ENCODE assay signal across 22 cellular contexts in the genomic region with DNA sequence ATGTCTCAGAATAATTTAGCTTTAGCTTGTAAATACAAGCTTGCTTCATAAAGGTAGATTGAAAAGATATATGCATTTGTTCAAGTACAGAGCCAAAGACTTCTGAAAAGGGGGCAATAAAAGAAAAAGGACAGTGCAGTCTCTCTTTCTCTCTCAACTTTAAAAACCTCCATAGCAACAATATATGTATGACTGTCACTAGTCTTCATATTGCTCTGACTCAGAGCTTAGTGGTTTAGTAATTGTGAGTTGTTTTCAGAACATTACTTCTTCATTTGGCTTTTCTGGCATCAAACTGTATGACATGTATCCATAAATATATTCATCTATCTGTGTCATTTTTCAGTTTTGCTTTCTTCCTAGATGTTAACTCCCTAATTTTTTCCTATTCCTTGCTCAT.
A peak's percentile ranks its signal among the peaks of the same experiment; 100 is the strongest.
DNase-seq lines count a peak whose midpoint lies in the region; ATAC-seq and TF ChIP-seq lines count a peak whose summit lies in the region.
"Had no signal": no experiment of that assay in that cellular context is flagged by ENCODE, and none has a peak within 500 bp of the region (broad histone marks: within the 10 kb centered on the region; RNA-seq: fewer than 3 reads in every experiment).

No MANE protein-coding gene starts in this region.

- peaks cover 4% of the 10 kb centered on the region for H3K4me1 Mint-ChIP-seq in activated CD4-positive, alpha-beta T cell treated with anti-CD3 and anti-CD28 coated beads for 36 hours
- H3K4me1 Mint-ChIP-seq in activated CD4-positive, alpha-beta T cell treated with anti-CD3 and anti-CD28 coated beads, Interleukin-2, amount 10 ng/mL, durations not matched to agents 24 days and 14 days = no peaks in the 10 kb centered on the region
- no peaks in the 10 kb centered on the region for H3K4me1 Mint-ChIP-seq in T-cell
- H3K4me1 Mint-ChIP-seq in stimulated activated naive CD8-positive, alpha-beta T cell treated with anti-CD3 and anti-CD28 coated beads, Interleukin-15, amount 100 ng/mL, for 72 hours = no peaks in the 10 kb centered on the region
- H3K4me1 Mint-ChIP-seq: B cell, CD14-positive monocyte had no signal

- CTCF ChIA-PET in activated CD4-positive, alpha-beta T cell treated with anti-CD3 and anti-CD28 coated beads for 36 hours (lab: Charles Lee) = interaction anchor here (1.2 kb wide), 1 partner anchor 14 kb away, joined by 4 read pairs; no protein-coding TSS in a partner anchor
- CTCF ChIA-PET in T-cell (lab: Charles Lee) = interaction anchor here in 1 of 2 donors (0.6 kb wide), 1 partner anchor 466 kb away, joined by 4 read pairs; no protein-coding TSS in a partner anchor

- peak overlapping the region; percentile 57 for H3K27ac ChIP-seq in smooth muscle cell (ENCODE audit: low read depth)
- H3K27ac ChIP-seq: KMS-11 had no signal

- TF ChIP-seq CTCF in smooth muscle cell (IDR thresholded peaks at IDR 0.05; ENCODE audit: borderline replicate concordance, insufficient read depth, poor library complexity, severe bottlenecking) = no peak

- no peak overlapping the region for H3K4me3 ChIP-seq in smooth muscle cell

- H3K27me3 Mint-ChIP-seq in activated CD4-positive, alpha-beta T cell treated with anti-CD3 and anti-CD28 coated beads for 36 hours = peaks cover 8% of the 10 kb centered on the region
- H3K27me3 Mint-ChIP-seq in activated CD4-positive, alpha-beta T cell treated with anti-CD3 and anti-CD28 coated beads, Interleukin-2, amount 10 ng/mL, durations not matched to agents 24 days and 14 days = peaks cover 6% of the 10 kb centered on the region
- H3K27me3 Mint-ChIP-seq in T-cell = peaks cover 2 to 3% of the 10 kb centered on the region in 2 donors
- no peaks in the 10 kb centered on the region for H3K27me3 Mint-ChIP-seq in stimulated activated naive CD8-positive, alpha-beta T cell treated with anti-CD3 and anti-CD28 coated beads, Interleukin-15, amount 100 ng/mL, for 72 hours
- H3K27me3 Mint-ChIP-seq: B cell had no signal

- POLR2A ChIA-PET in activated CD4-positive, alpha-beta T cell treated with anti-CD3 and anti-CD28 coated beads for 36 hours (lab: Charles Lee) = no interaction called here
- POLR2A ChIA-PET in T-cell (lab: Charles Lee) = no interaction called here

- H3K79me2 ChIP-seq in smooth muscle cell (ENCODE audit: low read depth) = no peaks in the 10 kb centered on the region

- no peak for DNase-seq in activated CD4-positive, alpha-beta T cell treated with anti-CD3 and anti-CD28 coated beads for 36 hours
- no peak for DNase-seq in activated CD4-positive, alpha-beta T cell treated with anti-CD3 and anti-CD28 coated beads, Interleukin-2, amount 10 ng/mL, durations not matched to agents 24 days and 14 days
- DNase-seq in MV-4-11 (lab: John Stamatoyannopoulos, UW) (peak; percentile 6), dedifferentiated amniotic fluid mesenchymal stem cell (ENCODE audit: extremely low spot score) (peak; percentile 40), smooth muscle cell (lab: John Stamatoyannopoulos, UW; ENCODE audit: unreplicated experiment) (no peak), T-cell (no peak)
- DNase-seq in stimulated activated CD8-positive, alpha-beta memory T cell treated with anti-CD3 and anti-CD28 coated beads, Interleukin-4, amount 100 ng/mL, for 48 hours = no peak
- no peak for DNase-seq in stimulated activated naive CD8-positive, alpha-beta T cell treated with anti-CD3 and anti-CD28 coated beads, Interleukin-15, amount 100 ng/mL, for 72 hours
- DNase-seq: GDM1, IMR-90, NCI-H1694, NCI-H2081, NCI-H2171 treated with DMSO at 0.1 percent for 48 hours, NCI-H446, NCI-H526, PC-3, RPMI8226, SHP77 had no signal

- H3K36me3 ChIP-seq in smooth muscle cell (ENCODE audit: low read depth) = no peaks in the 10 kb centered on the region

- H3K9me3 ChIP-seq in smooth muscle cell (replicated peaks; ENCODE audit: low read depth) = no peaks in the 10 kb centered on the region

- no peaks in the 10 kb centered on the region for H4K20me1 ChIP-seq in smooth muscle cell (ENCODE audit: low read depth)

- peak; percentile 71 for ATAC-seq in activated CD4-positive, alpha-beta T cell treated with anti-CD3 and anti-CD28 coated beads for 36 hours
- ATAC-seq in T-cell (replicated peaks in 1 of 4) = no peak
- no peak for ATAC-seq in stimulated activated naive CD8-positive, alpha-beta T cell treated with anti-CD3 and anti-CD28 coated beads, Interleukin-15, amount 100 ng/mL, for 72 hours
- ATAC-seq: HCT116, PC-3 had no signal

- H3K36me3 Mint-ChIP-seq in activated CD4-positive, alpha-beta T cell treated with anti-CD3 and anti-CD28 coated beads for 36 hours (ENCODE audit: low read depth) = no peaks in the 10 kb centered on the region
- no peaks in the 10 kb centered on the region for H3K36me3 Mint-ChIP-seq in activated CD4-positive, alpha-beta T cell treated with anti-CD3 and anti-CD28 coated beads, Interleukin-2, amount 10 ng/mL, durations not matched to agents 24 days and 14 days (ENCODE audit: low read depth)
- no peaks in the 10 kb centered on the region for H3K36me3 Mint-ChIP-seq in T-cell
- H3K36me3 Mint-ChIP-seq: CD14-positive monocyte had no signal

- no peak overlapping the region for H2AFZ ChIP-seq in smooth muscle cell (ENCODE audit: low read depth)

- no peak overlapping the region for H3K4me3 Mint-ChIP-seq in activated CD4-positive, alpha-beta T cell treated with anti-CD3 and anti-CD28 coated beads for 36 hours
- no peak overlapping the region for H3K4me3 Mint-ChIP-seq in activated CD4-positive, alpha-beta T cell treated with anti-CD3 and anti-CD28 coated beads, Interleukin-2, amount 10 ng/mL, durations not matched to agents 24 days and 14 days
- H3K4me3 Mint-ChIP-seq in T-cell = no peak overlapping the region
- H3K4me3 Mint-ChIP-seq in stimulated activated naive CD8-positive, alpha-beta T cell treated with anti-CD3 and anti-CD28 coated beads, Interleukin-15, amount 100 ng/mL, for 72 hours = peak overlapping the region in 1 of 2 donors; percentile 13
- H3K4me3 Mint-ChIP-seq: B cell, CD14-positive monocyte had no signal

- no peak overlapping the region for H3K27ac Mint-ChIP-seq in activated CD4-positive, alpha-beta T cell treated with anti-CD3 and anti-CD28 coated beads for 36 hours
- no peak overlapping the region for H3K27ac Mint-ChIP-seq in activated CD4-positive, alpha-beta T cell treated with anti-CD3 and anti-CD28 coated beads, Interleukin-2, amount 10 ng/mL, durations not matched to agents 24 days and 14 days
- no peak overlapping the region for H3K27ac Mint-ChIP-seq in T-cell
- H3K27ac Mint-ChIP-seq in stimulated activated naive CD8-positive, alpha-beta T cell treated with anti-CD3 and anti-CD28 coated beads, Interleukin-15, amount 100 ng/mL, for 72 hours = no peak overlapping the region
- H3K27ac Mint-ChIP-seq: B cell, CD14-positive monocyte had no signal

- intact Hi-C loops in activated CD4-positive, alpha-beta T cell treated with anti-CD3 and anti-CD28 coated beads for 36 hours (cut with DNase I, micrococcal nuclease) = no loop called here
- intact Hi-C loops in activated CD4-positive, alpha-beta T cell treated with anti-CD3 and anti-CD28 coated beads, Interleukin-2, amount 10 ng/mL, durations not matched to agents 24 days and 14 days (cut with micrococcal nuclease) = no loop called here

- H3F3A ChIP-seq in smooth muscle cell (ENCODE audit: low read depth) = peaks cover 9% of the 10 kb centered on the region

- peak overlapping the region; percentile 26 for H3K4me2 ChIP-seq in smooth muscle cell
- H3K4me2 ChIP-seq: KMS-11 had no signal

- no peaks in the 10 kb centered on the region for H3K9me3 Mint-ChIP-seq in activated CD4-positive, alpha-beta T cell treated with anti-CD3 and anti-CD28 coated beads for 36 hours (ENCODE audit: low read depth)
- no peaks in the 10 kb centered on the region for H3K9me3 Mint-ChIP-seq in activated CD4-positive, alpha-beta T cell treated with anti-CD3 and anti-CD28 coated beads, Interleukin-2, amount 10 ng/mL, durations not matched to agents 24 days and 14 days
- H3K9me3 Mint-ChIP-seq in T-cell = peaks cover 0 to 4% (median 0%) of the 10 kb centered on the region in 3 donors
- no peaks in the 10 kb centered on the region for H3K9me3 Mint-ChIP-seq in stimulated activated naive CD8-positive, alpha-beta T cell treated with anti-CD3 and anti-CD28 coated beads, Interleukin-15, amount 100 ng/mL, for 72 hours

- no peaks in the 10 kb centered on the region for H3K27me3 ChIP-seq in smooth muscle cell (ENCODE audit: low read depth)

- H3K9ac ChIP-seq in smooth muscle cell (ENCODE audit: low read depth) = no peak overlapping the region
- H3K9ac ChIP-seq: KMS-11 had no signal

- H3K4me1 ChIP-seq in smooth muscle cell (ENCODE audit: low read depth) = peaks cover 7% of the 10 kb centered on the region

Comparison
In these comparisons a context has a peak if more than half of its experiments do, and no peak if none do; other contexts are left out.
1. DNase-seq: peak in MV-4-11 (single experiment) and dedifferentiated amniotic fluid mesenchymal stem cell (single experiment); none in activated CD4-positive, alpha-beta T cell treated with anti-CD3 and anti-CD28 coated beads for 36 hours (single experiment), activated CD4-positive, alpha-beta T cell treated with anti-CD3 and anti-CD28 coated beads, Interleukin-2, amount 10 ng/mL, durations not matched to agents 24 days and 14 days (single experiment), smooth muscle cell (single experiment), stimulated activated CD8-positive, alpha-beta memory T cell treated with anti-CD3 and anti-CD28 coated beads, Interleukin-4, amount 100 ng/mL, for 48 hours (single experiment), T-cell (0 of 34) and stimulated activated naive CD8-positive, alpha-beta T cell treated with anti-CD3 and anti-CD28 coated beads, Interleukin-15, amount 100 ng/mL, for 72 hours (0 of 2).